In genomic region chr5:38989974-38990719, GRCh38 we compare ENCODE assay signal across 5 cellular contexts.
DNase-seq lines count a peak whose midpoint lies in the region; ATAC-seq, FAIRE-seq and TF ChIP-seq lines count a peak whose summit lies in the region.
"Not testable (repeated sequence)": the region's sequence is repeated elsewhere in the genome, so short reads cannot be mapped to it uniquely, and the experiment has no call there.

No MANE protein-coding gene starts in this region.

- DNase-seq in K562 (ENCODE audit: extremely low read depth in 1 of 4, low spot score in 3 of 4); frontal cortex (ENCODE audit: low spot score in 2 of 2); small intestine: not testable (repeated sequence)

- CTCF ChIA-PET in K562 (lab: Yijun Ruan, JAX; ENCODE audit: low intra/inter-chr PET ratio), result not testable (repeated sequence)

- H3K4me1 ChIP-seq in K562 (replicated peaks in 1 of 2; ENCODE audit: control insufficient read depth in 2 of 2, insufficient read depth in 2 of 2, low read length in 2 of 2); small intestine (ENCODE audit: control insufficient read depth in 2 of 2, insufficient read depth in 1 of 2, low read depth in 1 of 2, low read length in 1 of 2): not testable (repeated sequence)

- H3K9me1 ChIP-seq in K562 (ENCODE audit: control insufficient read depth, insufficient read depth, low read length), result not testable (repeated sequence)

- in situ Hi-C loops in K562 (cut with MboI), result not testable (repeated sequence)

- intact Hi-C loops in K562 (cut with micrococcal nuclease), result loop anchor here (5.0 kb wide), 1 partner anchor 157 kb away; no protein-coding TSS in a partner anchor

- not testable (repeated sequence) for TF ChIP-seq EP300 in K562 (IDR thresholded peaks at IDR 0.05; ENCODE audit: low read length)

- H3K27ac ChIP-seq in K562 (ENCODE audit: extremely low read depth, low read depth, low read length); small intestine (ENCODE audit: low read depth in 1 of 2, low read length in 1 of 2): not testable (repeated sequence)

- H2AFZ ChIP-seq in K562 (ENCODE audit: low read depth, low read length), result not testable (repeated sequence)

- POLR2A ChIA-PET in K562 (lab: Yijun Ruan, JAX), result not testable (repeated sequence)

- H3K9ac ChIP-seq in K562 (ENCODE audit: insufficient read depth in 1 of 2, low read depth in 2 of 2, low read length in 2 of 2), result not testable (repeated sequence)

- not testable (repeated sequence) for TF ChIP-seq POLR2A in K562 (conservative IDR thresholded peaks at IDR 0.05)

- BruUV-seq in K562 (replicated peaks; lab: Mats Ljungman, UMichigan), result not testable (repeated sequence)

- H3K36me3 ChIP-seq in K562 (ENCODE audit: control insufficient read depth, insufficient read depth, low read length), result peaks cover 26% of the 10 kb centered on the region
- not testable (repeated sequence) for H3K36me3 ChIP-seq in small intestine (ENCODE audit: control insufficient read depth in 2 of 2, insufficient read depth in 2 of 2, low read length in 2 of 2)

- not testable (repeated sequence) for ATAC-seq in K562

- not testable (repeated sequence) for H4K20me1 ChIP-seq in K562 (replicated peaks; ENCODE audit: control insufficient read depth, insufficient read depth, low read length)

- not testable (repeated sequence) for H3K27me3 ChIP-seq in K562 (ENCODE audit: control insufficient read depth in 2 of 2, insufficient read depth in 2 of 2, low read length in 2 of 2); small intestine (ENCODE audit: control insufficient read depth in 2 of 2, insufficient read depth in 2 of 2, low read length in 2 of 2)

- not testable (repeated sequence) for TF ChIP-seq RAD21 in K562 (CRISPR knock-in tag; conservative IDR thresholded peaks at IDR 0.05 in 1 of 2, IDR thresholded peaks at IDR 0.05 in 1 of 2)

- H3K4me3 ChIP-seq in K562; small intestine (ENCODE audit: low read depth in 1 of 2, low read length in 2 of 2): not testable (repeated sequence)

- not testable (repeated sequence) for H3K4me2 ChIP-seq in K562 (ENCODE audit: insufficient read depth, low read length)

- not testable (repeated sequence) for TF ChIP-seq CTCF in K562 (IDR thresholded peaks at IDR 0.05 in 2 of 3, conservative IDR thresholded peaks at IDR 0.05 in 1 of 3; ENCODE audit: insufficient read depth in 2 of 3, low read depth in 1 of 3, low read length in 3 of 3)

- not testable (repeated sequence) for H3K9me3 ChIP-seq in K562 (replicated peaks; ENCODE audit: control insufficient read depth, insufficient read depth, low read depth, low read length); small intestine (ENCODE audit: control insufficient read depth, low read depth)

- FAIRE-seq in G401.6 (lab: Jason Lieb, UNC) (peak; percentile 85), colon (lab: Jason Lieb, UNC) (peak; percentile 94), frontal cortex (lab: Jason Lieb, UNC) (peak; percentile 97), small intestine (lab: Jason Lieb, UNC) (peak; percentile 90)
- not testable (repeated sequence) for FAIRE-seq in K562 (lab: Jason Lieb, UNC)

- WGBS in K562 (ENCODE audit: insufficient coverage, low coverage, missing lambda C conversion rate), result 98% methylated on average over 13 of the region's 13 CpGs
- WGBS in small intestine, 3 donors, result 95 to 98% (median 96%) methylated on average over 13 of the region's 13 CpGs

- not testable (repeated sequence) for H3K79me2 ChIP-seq in K562 (ENCODE audit: control insufficient read depth, insufficient read depth, low read length)

TF ChIP-seq in K562, 482 proteins besides CTCF, POLR2A, EP300 and RAD21 (continues in another document):
- peak; percentile 83 for TF ChIP-seq ZNF707 (CRISPR knock-in tag; conservative IDR thresholded peaks at IDR 0.05)
- peak; percentile 90; the same call in 1 of the 2 replicates for TF ChIP-seq ZNF277 (CRISPR knock-in tag; IDR thresholded peaks at IDR 0.05; ENCODE audit: borderline replicate concordance)
- peak; percentile 90 for TF ChIP-seq ZNF449 (CRISPR knock-in tag; IDR thresholded peaks at IDR 0.05)
- TF ChIP-seq NCOA2 (IDR thresholded peaks at IDR 0.05; ENCODE audit: partially characterized antibody in 2 of 2), result peak in 1 of 2 experiments; percentile 64
- TF ChIP-seq, protein P1, sequence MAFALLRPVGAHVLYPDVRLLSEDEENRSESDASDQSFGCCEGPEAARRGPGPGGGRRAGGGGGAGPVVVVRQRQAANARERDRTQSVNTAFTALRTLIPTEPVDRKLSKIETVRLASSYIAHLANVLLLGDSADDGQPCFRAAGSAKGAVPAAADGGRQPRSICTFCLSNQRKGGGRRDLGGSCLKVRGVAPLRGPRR (CRISPR knock-in tag; IDR thresholded peaks at IDR 0.05), result peak; percentile 88
- TF ChIP-seq MTF1 (CRISPR knock-in tag; IDR thresholded peaks at IDR 0.05; ENCODE audit: borderline replicate concordance), result peak; percentile 94
- TF ChIP-seq ZNF408 (CRISPR knock-in tag; IDR thresholded peaks at IDR 0.05; ENCODE audit: low read depth), result peak; percentile 51; the same call in 1 of the 2 replicates
- 0 out of 2 replicates have a peak, but pooled peaks have one; percentile 62 for TF ChIP-seq ID3 (CRISPR knock-in tag; IDR thresholded peaks at IDR 0.05)
- TF ChIP-seq ID3 (tag; IDR thresholded peaks at IDR 0.05), result not testable (repeated sequence)
- TF ChIP-seq CHAMP1 (IDR thresholded peaks at IDR 0.05), result 0 out of 2 replicates have a peak, but pooled peaks have one; percentile 20
- peak; percentile 52 for TF ChIP-seq NFIX (CRISPR knock-in tag; IDR thresholded peaks at IDR 0.05; ENCODE audit: low read depth)
- TF ChIP-seq ZNF146 (CRISPR knock-in tag; IDR thresholded peaks at IDR 0.05; ENCODE audit: unreplicated experiment), result peak; percentile 60
- TF ChIP-seq, protein P2, sequence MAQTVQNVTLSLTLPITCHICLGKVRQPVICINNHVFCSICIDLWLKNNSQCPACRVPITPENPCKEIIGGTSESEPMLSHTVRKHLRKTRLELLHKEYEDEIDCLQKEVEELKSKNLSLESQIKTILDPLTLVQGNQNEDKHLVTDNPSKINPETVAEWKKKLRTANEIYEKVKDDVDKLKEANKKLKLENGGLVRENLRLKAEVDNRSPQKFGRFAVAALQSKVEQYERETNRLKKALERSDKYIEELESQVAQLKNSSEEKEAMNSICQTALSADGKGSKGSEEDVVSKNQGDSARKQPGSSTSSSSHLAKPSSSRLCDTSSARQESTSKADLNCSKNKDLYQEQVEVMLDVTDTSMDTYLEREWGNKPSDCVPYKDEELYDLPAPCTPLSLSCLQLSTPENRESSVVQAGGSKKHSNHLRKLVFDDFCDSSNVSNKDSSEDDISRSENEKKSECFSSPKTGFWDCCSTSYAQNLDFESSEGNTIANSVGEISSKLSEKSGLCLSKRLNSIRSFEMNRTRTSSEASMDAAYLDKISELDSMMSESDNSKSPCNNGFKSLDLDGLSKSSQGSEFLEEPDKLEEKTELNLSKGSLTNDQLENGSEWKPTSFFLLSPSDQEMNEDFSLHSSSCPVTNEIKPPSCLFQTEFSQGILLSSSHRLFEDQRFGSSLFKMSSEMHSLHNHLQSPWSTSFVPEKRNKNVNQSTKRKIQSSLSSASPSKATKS (CRISPR knock-in tag; IDR thresholded peaks at IDR 0.05), result 0 out of 2 replicates have a peak, but pooled peaks have one; percentile 71
- peak; percentile 74; the same call in 1 of the 2 replicates for TF ChIP-seq SLC30A9 (CRISPR knock-in tag; IDR thresholded peaks at IDR 0.05)
